10 cellular contexts compared by ENCODE assay signal in genomic region chr12:122350444-122350843, GRCh38.
DNase-seq lines count a peak whose midpoint lies in the region; ATAC-seq and TF ChIP-seq lines count a peak whose summit lies in the region.
"Had no signal": no experiment of that assay in that cellular context is flagged by ENCODE, and none has a peak within 500 bp of the region (broad histone marks: within the 10 kb centered on the region; RNA-seq: fewer than 3 reads in every experiment).

No MANE protein-coding gene starts in this region.

- no peak overlapping the region for H3K9ac ChIP-seq in stomach smooth muscle (ENCODE audit: low read length in 2 of 2)

- H3K27ac ChIP-seq in right atrium auricular region (peak overlapping the region in 1 of 2 donors; percentile 44), stomach smooth muscle (ENCODE audit: low read length) (peak overlapping the region; percentile 60)

- H3K9me3 ChIP-seq in right atrium auricular region: no peaks in the 10 kb centered on the region
- no peaks in the 10 kb centered on the region for H3K9me3 ChIP-seq in stomach smooth muscle (ENCODE audit: control insufficient read depth in 2 of 2, low read length in 2 of 2)

- DNase-seq in GOT3 (lab: John Stamatoyannopoulos, UW): peak; percentile 34
- peak; percentile 81 for DNase-seq in cerebellar cortex (ENCODE audit: low spot score)
- no peak for DNase-seq in right atrium auricular region (ENCODE audit: low spot score)
- no peak for DNase-seq in islet precursor cell
- DNase-seq: activated CD4-positive, alpha-beta memory T cell treated with anti-CD3 and anti-CD28 coated beads, Interleukin-2, amount 10 ng/mL, durations not matched to agents 7 days and 5 days; NCI-H2171 treated with DMSO at 0.1 percent for 48 hours had no signal

- H3K27me3 ChIP-seq in right atrium auricular region (no peaks in the 10 kb centered on the region), stomach smooth muscle (ENCODE audit: control insufficient read depth in 1 of 2, insufficient read depth in 2 of 2, low read length in 2 of 2) (no peaks in the 10 kb centered on the region)

- peaks cover 74% of the 10 kb centered on the region for H3K36me3 ChIP-seq in right atrium auricular region
- peaks cover 41 to 54% of the 10 kb centered on the region in 2 donors for H3K36me3 ChIP-seq in stomach smooth muscle (ENCODE audit: control insufficient read depth in 2 of 2, insufficient read depth in 2 of 2, low read length in 2 of 2)

- no peak for ATAC-seq in GM18858 (IDR thresholded peaks at IDR 0.05; ENCODE audit: unreplicated experiment)
- ATAC-seq in GM18873 (IDR thresholded peaks at IDR 0.05; ENCODE audit: low FRiP score, unreplicated experiment): no peak
- ATAC-seq in HG03432 (IDR thresholded peaks at IDR 0.05; ENCODE audit: unreplicated experiment): no peak

- H3K4me1 ChIP-seq in right atrium auricular region (peaks cover 0 to 18% of the 10 kb centered on the region in 2 donors), stomach smooth muscle (ENCODE audit: control insufficient read depth, insufficient read depth, low read length) (peaks cover 4% of the 10 kb centered on the region)

- peak; percentile 15 to 58 for TF ChIP-seq CTCF in right atrium auricular region (IDR thresholded peaks at IDR 0.05)

- H3K4me3 ChIP-seq in right atrium auricular region (no peak overlapping the region), stomach smooth muscle (ENCODE audit: low read length in 2 of 2) (no peak overlapping the region)

Comparison
In these comparisons a context has a peak if more than half of its experiments do, and no peak if none do; other contexts are left out.
1. DNase-seq: peak in GOT3 (single experiment) and cerebellar cortex (single experiment); none in right atrium auricular region (single experiment) and islet precursor cell (single experiment).